ENCODE assay signal across 17 cellular contexts in the genomic region with DNA sequence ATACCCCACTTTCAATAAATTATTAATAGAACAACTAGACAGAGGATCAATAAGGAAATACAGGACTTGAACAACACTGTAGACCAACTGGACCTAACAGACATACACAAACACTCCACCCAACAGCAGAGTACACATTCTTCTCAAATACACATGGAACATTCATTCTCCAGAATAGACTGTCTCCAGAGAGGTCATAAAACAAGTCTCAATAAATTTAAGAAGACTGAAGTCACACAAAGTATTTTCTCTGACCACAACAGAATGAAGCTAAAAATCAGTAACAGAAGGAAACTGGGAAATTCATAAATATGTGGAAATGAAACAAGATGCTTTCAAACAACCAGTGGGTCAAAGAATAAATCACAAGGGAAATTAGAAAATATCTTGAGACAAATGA.
DNase-seq lines count a peak whose midpoint lies in the region; ATAC-seq, FAIRE-seq and TF ChIP-seq lines count a peak whose summit lies in the region.
"Had no signal": no experiment of that assay in that cellular context is flagged by ENCODE, and none has a peak within 500 bp of the region (broad histone marks: within the 10 kb centered on the region; RNA-seq: fewer than 3 reads in every experiment).

No MANE protein-coding gene starts in this region.

- in situ Hi-C loops in gastrocnemius medialis (cut with MboI; ENCODE audit: low sequenced_read_pairs in 4 of 4) = no loop called here

- H3K27me3 Mint-ChIP-seq in T-helper 17 cell = no peaks in the 10 kb centered on the region
- H3K27me3 Mint-ChIP-seq: activated CD4-positive, alpha-beta memory T cell treated with anti-CD3 and anti-CD28 coated beads for 36 hours; activated naive CD8-positive, alpha-beta T cell treated with anti-CD3 and anti-CD28 coated beads, Interleukin-2, amount 10 ng/mL, durations not matched to agents 7 days and 5 days; stimulated activated naive CD8-positive, alpha-beta T cell treated with anti-CD3 and anti-CD28 coated beads, Interleukin-15, amount 100 ng/mL, for 72 hours had no signal

- intact Hi-C loops in kidney (cut with DNase I) = no loop called here
- intact Hi-C loops in gastrocnemius medialis (cut with DNase I; ENCODE audit: low total_unique reads) = no loop called here

- H3K9ac ChIP-seq in kidney (ENCODE audit: low read length in 2 of 2) = no peak overlapping the region

- FAIRE-seq in kidney (lab: Jason Lieb, UNC) = peak; percentile 15

- DNase-seq in BJ (ENCODE audit: low read depth) (peak; percentile 52), T-helper 17 cell (no peak), kidney (no peak), gastrocnemius medialis (no peak), NCI-H146 (lab: John Stamatoyannopoulos, UW) (no peak)
- DNase-seq: activated CD4-positive, alpha-beta memory T cell treated with anti-CD3 and anti-CD28 coated beads for 36 hours; activated naive CD8-positive, alpha-beta T cell treated with anti-CD3 and anti-CD28 coated beads, Interleukin-2, amount 10 ng/mL, durations not matched to agents 7 days and 5 days; hippocampal formation; Karpas-422; NCI-H1092; OCI-M1; SIG-M5; stimulated activated naive CD8-positive, alpha-beta T cell treated with anti-CD3 and anti-CD28 coated beads, Interleukin-15, amount 100 ng/mL, for 72 hours; T-helper 2 cell had no signal

- POLR2A ChIA-PET in BJ (lab: Charles Lee) = no interaction called here

- H3K4me3 Mint-ChIP-seq in T-helper 17 cell = no peak overlapping the region
- H3K4me3 Mint-ChIP-seq: activated CD4-positive, alpha-beta memory T cell treated with anti-CD3 and anti-CD28 coated beads for 36 hours; activated naive CD8-positive, alpha-beta T cell treated with anti-CD3 and anti-CD28 coated beads, Interleukin-2, amount 10 ng/mL, durations not matched to agents 7 days and 5 days; stimulated activated naive CD8-positive, alpha-beta T cell treated with anti-CD3 and anti-CD28 coated beads, Interleukin-15, amount 100 ng/mL, for 72 hours had no signal

- peaks cover 14% of the 10 kb centered on the region for H3K36me3 ChIP-seq in BJ (ENCODE audit: control insufficient read depth, insufficient read depth, low read length)
- H3K36me3 ChIP-seq in kidney (ENCODE audit: control insufficient read depth in 1 of 2, insufficient read depth in 2 of 2, low read length in 2 of 2) = peaks cover 2 to 25% of the 10 kb centered on the region in 2 donors
- H3K36me3 ChIP-seq in gastrocnemius medialis = peaks cover 0 to 13% of the 10 kb centered on the region in 2 donors

- H3K4me1 Mint-ChIP-seq in T-helper 17 cell = peaks cover 20% of the 10 kb centered on the region
- H3K4me1 Mint-ChIP-seq: activated naive CD8-positive, alpha-beta T cell treated with anti-CD3 and anti-CD28 coated beads, Interleukin-2, amount 10 ng/mL, durations not matched to agents 7 days and 5 days had no signal

- CTCF ChIA-PET in BJ (lab: Yijun Ruan, JAX) = interaction anchor here (1.5 kb wide), 1 partner anchor 13 kb away, joined by 8 read pairs; no protein-coding TSS in a partner anchor

- no peak for TF ChIP-seq POLR2A in gastrocnemius medialis (IDR thresholded peaks at IDR 0.05)

- H3K27ac ChIP-seq in kidney (ENCODE audit: low read depth in 2 of 2, low read length in 2 of 2) = no peak overlapping the region
- H3K27ac ChIP-seq in gastrocnemius medialis = peak overlapping the region; percentile 36 to 60 (median 46)

- H3K9me3 ChIP-seq in T-helper 17 cell (ENCODE audit: control insufficient read depth, low read length, poor library complexity, severe bottlenecking) (no peaks in the 10 kb centered on the region), kidney (ENCODE audit: control insufficient read depth in 1 of 2, low read length in 2 of 2) (no peaks in the 10 kb centered on the region), gastrocnemius medialis (no peaks in the 10 kb centered on the region)

- H3K4me1 ChIP-seq in kidney (ENCODE audit: control insufficient read depth in 1 of 2, insufficient read depth in 1 of 2, low read depth in 1 of 2, low read length in 2 of 2) = no peaks in the 10 kb centered on the region
- H3K4me1 ChIP-seq in gastrocnemius medialis = peaks cover 0 to 3% of the 10 kb centered on the region in 2 donors

- ATAC-seq in T-helper 17 cell = no peak
- peak; percentile 67 to 71 for ATAC-seq in gastrocnemius medialis
- ATAC-seq in GM18868 (IDR thresholded peaks at IDR 0.05; ENCODE audit: unreplicated experiment) = no peak
- no peak for ATAC-seq in HG02840 (IDR thresholded peaks at IDR 0.05; ENCODE audit: low FRiP score, unreplicated experiment)
- ATAC-seq in GM18907 (IDR thresholded peaks at IDR 0.05; ENCODE audit: unreplicated experiment) = no peak
- ATAC-seq: stimulated activated naive CD8-positive, alpha-beta T cell treated with anti-CD3 and anti-CD28 coated beads, Interleukin-15, amount 100 ng/mL, for 72 hours had no signal

- no peaks in the 10 kb centered on the region for H3K27me3 ChIP-seq in BJ (ENCODE audit: control insufficient read depth, insufficient read depth, low read length)
- H3K27me3 ChIP-seq in gastrocnemius medialis = no peaks in the 10 kb centered on the region

- H3K4me3 ChIP-seq in BJ (ENCODE audit: low read depth, low read length) (no peak overlapping the region), kidney (ENCODE audit: low read length in 2 of 2) (no peak overlapping the region), gastrocnemius medialis (no peak overlapping the region)

- peak overlapping the region; percentile 61 for H3K27ac Mint-ChIP-seq in T-helper 17 cell
- H3K27ac Mint-ChIP-seq: activated CD4-positive, alpha-beta memory T cell treated with anti-CD3 and anti-CD28 coated beads for 36 hours; activated naive CD8-positive, alpha-beta T cell treated with anti-CD3 and anti-CD28 coated beads, Interleukin-2, amount 10 ng/mL, durations not matched to agents 7 days and 5 days had no signal

- no peak for TF ChIP-seq CTCF in BJ (IDR thresholded peaks at IDR 0.05; ENCODE audit: insufficient read depth, low read depth, low read length)
- no peak for TF ChIP-seq CTCF in kidney (IDR thresholded peaks at IDR 0.05; ENCODE audit: borderline replicate concordance, extremely low read depth, insufficient read depth)
- no peak for TF ChIP-seq CTCF in gastrocnemius medialis (IDR thresholded peaks at IDR 0.05 in 4 of 5, conservative IDR thresholded peaks at IDR 0.05 in 1 of 5)

- peaks cover 2% of the 10 kb centered on the region for H3K36me3 Mint-ChIP-seq in T-helper 17 cell (ENCODE audit: low read depth)

Comparison
In these comparisons a context has a peak if more than half of its experiments do, and no peak if none do; other contexts are left out.
1. ATAC-seq: peak in gastrocnemius medialis (2 of 2); none in T-helper 17 cell (single experiment), GM18868 (single experiment), HG02840 (single experiment) and GM18907 (single experiment).
2. H3K27ac ChIP-seq: peak in gastrocnemius medialis (4 of 4); none in kidney (0 of 2).